19 cellular contexts compared by ENCODE assay signal in genomic region chr15:68632101-68632500, GRCh38. TPM values are rescaled to one million over a fixed set of nuclear protein-coding genes. Genes with fewer than 3 reads are reported as not detected.
DNase-seq lines count a peak whose midpoint lies in the region; TF ChIP-seq lines count a peak whose summit lies in the region.
"Had no signal": no experiment of that assay in that cellular context is flagged by ENCODE, and none has a peak within 500 bp of the region (broad histone marks: within the 10 kb centered on the region; RNA-seq: fewer than 3 reads in every experiment).

No MANE protein-coding gene starts in this region.

- H3K4me3 Mint-ChIP-seq in chondrocyte (ENCODE audit: unreplicated experiment) (no peak overlapping the region), neural progenitor cell (no peak overlapping the region)
- H3K4me3 Mint-ChIP-seq: CD8-positive, alpha-beta memory T cell; GM23338 had no signal

- H3K4me3 ChIP-seq in DOHH2 (ENCODE audit: low read length) (peak overlapping the region; percentile 49), Karpas-422 (ENCODE audit: low read length) (peak overlapping the region; percentile 16; the same call in 1 of the 2 replicates), neural progenitor cell (no peak overlapping the region)
- H3K4me3 ChIP-seq: GM23338 had no signal

- DNase-seq in Karpas-422 (peak; percentile 52), chondrocyte (ENCODE audit: low spot score) (no peak), neural progenitor cell (ENCODE audit: low spot score) (no peak), A172 (ENCODE audit: low spot score) (no peak), middle frontal gyrus (ENCODE audit: extremely low spot score, low spot score) (no peak), NCI-H2171 (lab: John Stamatoyannopoulos, UW) (no peak)
- no peak for DNase-seq in stimulated activated naive CD4-positive, alpha-beta T cell (lab: John Stamatoyannopoulos, UW)
- DNase-seq: ACHN, Calu3, HCEC 1CT, MV-4-11, NCI-H1694, NCI-H2171 treated with DMSO at 0.1 percent for 48 hours, PC-3, Right ventricle myocardium superior had no signal

- H3K27ac ChIP-seq in DOHH2 (ENCODE audit: low read depth, low read length) (peak overlapping the region; percentile 45), Karpas-422 (ENCODE audit: low read length) (peak overlapping the region; percentile 72), neural progenitor cell (no peak overlapping the region)
- H3K27ac ChIP-seq: C4-2B had no signal

- H3K27ac Mint-ChIP-seq in chondrocyte (ENCODE audit: unreplicated experiment) (peak overlapping the region; percentile 38), neural progenitor cell (peak overlapping the region; percentile 83)
- H3K27ac Mint-ChIP-seq: CD8-positive, alpha-beta memory T cell; GM23338 had no signal

- H4K20me1 ChIP-seq in DOHH2 (ENCODE audit: control insufficient read depth, insufficient read depth, low read depth, low read length) (no peaks in the 10 kb centered on the region), Karpas-422 (ENCODE audit: insufficient read depth, low read depth, low read length) (no peaks in the 10 kb centered on the region), neural progenitor cell (ENCODE audit: low read depth) (no peaks in the 10 kb centered on the region)

- H3K36me3 Mint-ChIP-seq in chondrocyte (ENCODE audit: low read depth) (peaks cover 3% of the 10 kb centered on the region), neural progenitor cell (no peaks in the 10 kb centered on the region)
- H3K36me3 Mint-ChIP-seq: CD8-positive, alpha-beta memory T cell had no signal

- H3K9ac ChIP-seq in Karpas-422 (ENCODE audit: low read length) (peak overlapping the region; percentile 50), neural progenitor cell (no peak overlapping the region)

- peaks cover 13% of the 10 kb centered on the region; the same call in 1 of the 2 replicates for H3K27me3 ChIP-seq in DOHH2 (ENCODE audit: control insufficient read depth, low read length)
- no peaks in the 10 kb centered on the region for H3K27me3 ChIP-seq in Karpas-422 (ENCODE audit: low read length)
- H3K27me3 ChIP-seq in neural progenitor cell = no peaks in the 10 kb centered on the region

- H3K4me1 Mint-ChIP-seq in chondrocyte (ENCODE audit: low read depth) = peaks cover 73% of the 10 kb centered on the region
- H3K4me1 Mint-ChIP-seq in neural progenitor cell = peaks cover 51% of the 10 kb centered on the region
- H3K4me1 Mint-ChIP-seq: CD8-positive, alpha-beta memory T cell had no signal

- H3K4me2 ChIP-seq in DOHH2 (ENCODE audit: low read length) = peak overlapping the region; percentile 60
- peak overlapping the region; percentile 51 for H3K4me2 ChIP-seq in Karpas-422 (ENCODE audit: low read depth, low read length, poor library complexity, severe bottlenecking)
- no peak overlapping the region for H3K4me2 ChIP-seq in neural progenitor cell
- H3K4me2 ChIP-seq: GM23338 had no signal

- TF ChIP-seq CTCF in DOHH2 (IDR thresholded peaks at IDR 0.05; ENCODE audit: low read depth, low read length, poor library complexity, severe bottlenecking) (no peak), chondrocyte (IDR thresholded peaks at IDR 0.05) (no peak), neural progenitor cell (IDR thresholded peaks at IDR 0.05) (no peak)

- no peaks in the 10 kb centered on the region for H3K27me3 Mint-ChIP-seq in chondrocyte (ENCODE audit: low read depth)
- no peaks in the 10 kb centered on the region for H3K27me3 Mint-ChIP-seq in neural progenitor cell (ENCODE audit: insufficient read depth, low read depth)

- peaks cover 84% of the 10 kb centered on the region for H3K4me1 ChIP-seq in DOHH2 (ENCODE audit: control insufficient read depth, low read length)
- H3K4me1 ChIP-seq in Karpas-422 (ENCODE audit: low read length) = peaks cover 100% of the 10 kb centered on the region
- peaks cover 14% of the 10 kb centered on the region for H3K4me1 ChIP-seq in neural progenitor cell

- no peaks in the 10 kb centered on the region for H3K9me3 ChIP-seq in DOHH2 (ENCODE audit: control insufficient read depth, insufficient read depth, low read length)
- H3K9me3 ChIP-seq in Karpas-422 (ENCODE audit: low read length) = no peaks in the 10 kb centered on the region
- H3K9me3 ChIP-seq in neural progenitor cell (ENCODE audit: low read depth) = no peaks in the 10 kb centered on the region

- no peak overlapping the region for H2AFZ ChIP-seq in Karpas-422 (ENCODE audit: low read length)
- no peak overlapping the region for H2AFZ ChIP-seq in neural progenitor cell (replicated peaks)
- H2AFZ ChIP-seq: GM23338 had no signal

- H3F3A ChIP-seq in DOHH2 (ENCODE audit: control insufficient read depth, insufficient read depth) (no peaks in the 10 kb centered on the region), neural progenitor cell (ENCODE audit: low read depth) (no peaks in the 10 kb centered on the region)

- H3K79me2 ChIP-seq in DOHH2 (ENCODE audit: control insufficient read depth, low read length) = no peaks in the 10 kb centered on the region
- H3K79me2 ChIP-seq in Karpas-422 (ENCODE audit: low read length) = no peaks in the 10 kb centered on the region
- H3K79me2 ChIP-seq in neural progenitor cell (ENCODE audit: low read depth) = no peaks in the 10 kb centered on the region

- H3K36me3 ChIP-seq in DOHH2 (ENCODE audit: control insufficient read depth, low read length) = no peaks in the 10 kb centered on the region
- no peaks in the 10 kb centered on the region for H3K36me3 ChIP-seq in Karpas-422 (ENCODE audit: insufficient read depth, low read length)
- no peaks in the 10 kb centered on the region for H3K36me3 ChIP-seq in neural progenitor cell

- no peaks in the 10 kb centered on the region for H3K9me3 Mint-ChIP-seq in chondrocyte (ENCODE audit: low read depth)
- no peaks in the 10 kb centered on the region for H3K9me3 Mint-ChIP-seq in neural progenitor cell
- H3K9me3 Mint-ChIP-seq: CD8-positive, alpha-beta memory T cell; GM23338 had no signal

- H3K9me2 ChIP-seq in DOHH2 (replicated peaks; ENCODE audit: control insufficient read depth, low read length) (no peaks in the 10 kb centered on the region), Karpas-422 (replicated peaks; ENCODE audit: insufficient read depth, low read length) (no peaks in the 10 kb centered on the region)

RNA-seq across cellular contexts. Expression of gene CORO2B, which starts 53.3 kb away (rescaled TPM):
- 0.26 and 0.69 TPM in 2 replicates for total RNA-seq in Karpas-422 (2014; rRNA removed; shearing (Covaris generic); ENCODE audit: low replicate concordance)
- total RNA-seq in chondrocyte (79.4 to 123 TPM (median 82.5 TPM) in 3 replicates), neural progenitor cell (ENCODE audit: low replicate concordance) (1.0 and 3.3 TPM in 2 replicates)
- 0.43 and 1.2 TPM in 2 replicates for total RNA-seq in A172 (2014; rRNA removed; shearing (Covaris generic))
- total RNA-seq: CD8-positive, alpha-beta memory T cell had no signal

Comparison
In these comparisons a context has a peak if more than half of its experiments do, and no peak if none do; other contexts are left out.
1. RNA of gene CORO2B, which starts 53.3 kb away (total RNA-seq): 79.4 to 123 TPM in chondrocyte; 1.0 to 3.3 TPM in neural progenitor cell, 0.43 to 1.2 TPM in A172 and 0.26 to 0.69 TPM in Karpas-422; every median in the first group is over 10 times any median in the second.